1 cellular context compared by ENCODE assay signal in the genomic region with DNA sequence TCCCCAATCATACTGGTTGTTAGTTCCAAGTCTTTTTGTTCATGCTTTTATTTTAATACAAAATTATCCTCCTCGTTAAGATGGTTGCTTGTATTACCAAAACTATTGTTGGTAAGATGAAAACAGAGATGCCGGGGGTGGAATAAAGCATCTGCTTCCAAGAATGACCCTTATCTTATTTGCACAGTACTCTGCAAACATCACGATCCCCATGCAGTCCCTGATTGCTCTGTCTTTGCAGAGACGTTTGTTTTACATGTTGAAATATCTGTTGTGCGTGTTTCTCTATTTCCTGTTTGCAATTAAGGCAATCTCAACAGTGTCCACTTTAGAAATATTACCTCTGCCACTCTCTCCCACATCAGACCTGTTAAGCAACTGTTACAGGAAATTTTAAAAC.
TF ChIP-seq lines count a peak whose summit lies in the region.

No MANE protein-coding gene starts in this region.

TF ChIP-seq in K562, 482 proteins besides CTCF, POLR2A, EP300 and RAD21 (continued from another document and continues in another):
- TF ChIP-seq TEAD4 (IDR thresholded peaks at IDR 0.05; ENCODE audit: low read length) = peak; percentile 79
- no peak for TF ChIP-seq TEAD4 (CRISPR knock-in tag; IDR thresholded peaks at IDR 0.05; ENCODE audit: borderline replicate concordance)
- TF ChIP-seq MAFF (IDR thresholded peaks at IDR 0.05; ENCODE audit: low read length) = no peak
- TF ChIP-seq, protein P1, sequence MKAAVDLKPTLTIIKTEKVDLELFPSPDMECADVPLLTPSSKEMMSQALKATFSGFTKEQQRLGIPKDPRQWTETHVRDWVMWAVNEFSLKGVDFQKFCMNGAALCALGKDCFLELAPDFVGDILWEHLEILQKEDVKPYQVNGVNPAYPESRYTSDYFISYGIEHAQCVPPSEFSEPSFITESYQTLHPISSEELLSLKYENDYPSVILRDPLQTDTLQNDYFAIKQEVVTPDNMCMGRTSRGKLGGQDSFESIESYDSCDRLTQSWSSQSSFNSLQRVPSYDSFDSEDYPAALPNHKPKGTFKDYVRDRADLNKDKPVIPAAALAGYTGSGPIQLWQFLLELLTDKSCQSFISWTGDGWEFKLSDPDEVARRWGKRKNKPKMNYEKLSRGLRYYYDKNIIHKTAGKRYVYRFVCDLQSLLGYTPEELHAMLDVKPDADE (conservative IDR thresholded peaks at IDR 0.05; ENCODE audit: control insufficient read depth, low read depth, low read length) = no peak
- no peak for TF ChIP-seq ZNF347 (CRISPR knock-in tag; IDR thresholded peaks at IDR 0.05; ENCODE audit: low read depth)
- TF ChIP-seq NFRKB (IDR thresholded peaks at IDR 0.05; ENCODE audit: low read depth) = no peak
- no peak for TF ChIP-seq MYBL2 (IDR thresholded peaks at IDR 0.05; ENCODE audit: low read depth)
- TF ChIP-seq MYBL2 (CRISPR knock-in tag; IDR thresholded peaks at IDR 0.05; ENCODE audit: borderline replicate concordance) = no peak
- TF ChIP-seq, protein P2, sequence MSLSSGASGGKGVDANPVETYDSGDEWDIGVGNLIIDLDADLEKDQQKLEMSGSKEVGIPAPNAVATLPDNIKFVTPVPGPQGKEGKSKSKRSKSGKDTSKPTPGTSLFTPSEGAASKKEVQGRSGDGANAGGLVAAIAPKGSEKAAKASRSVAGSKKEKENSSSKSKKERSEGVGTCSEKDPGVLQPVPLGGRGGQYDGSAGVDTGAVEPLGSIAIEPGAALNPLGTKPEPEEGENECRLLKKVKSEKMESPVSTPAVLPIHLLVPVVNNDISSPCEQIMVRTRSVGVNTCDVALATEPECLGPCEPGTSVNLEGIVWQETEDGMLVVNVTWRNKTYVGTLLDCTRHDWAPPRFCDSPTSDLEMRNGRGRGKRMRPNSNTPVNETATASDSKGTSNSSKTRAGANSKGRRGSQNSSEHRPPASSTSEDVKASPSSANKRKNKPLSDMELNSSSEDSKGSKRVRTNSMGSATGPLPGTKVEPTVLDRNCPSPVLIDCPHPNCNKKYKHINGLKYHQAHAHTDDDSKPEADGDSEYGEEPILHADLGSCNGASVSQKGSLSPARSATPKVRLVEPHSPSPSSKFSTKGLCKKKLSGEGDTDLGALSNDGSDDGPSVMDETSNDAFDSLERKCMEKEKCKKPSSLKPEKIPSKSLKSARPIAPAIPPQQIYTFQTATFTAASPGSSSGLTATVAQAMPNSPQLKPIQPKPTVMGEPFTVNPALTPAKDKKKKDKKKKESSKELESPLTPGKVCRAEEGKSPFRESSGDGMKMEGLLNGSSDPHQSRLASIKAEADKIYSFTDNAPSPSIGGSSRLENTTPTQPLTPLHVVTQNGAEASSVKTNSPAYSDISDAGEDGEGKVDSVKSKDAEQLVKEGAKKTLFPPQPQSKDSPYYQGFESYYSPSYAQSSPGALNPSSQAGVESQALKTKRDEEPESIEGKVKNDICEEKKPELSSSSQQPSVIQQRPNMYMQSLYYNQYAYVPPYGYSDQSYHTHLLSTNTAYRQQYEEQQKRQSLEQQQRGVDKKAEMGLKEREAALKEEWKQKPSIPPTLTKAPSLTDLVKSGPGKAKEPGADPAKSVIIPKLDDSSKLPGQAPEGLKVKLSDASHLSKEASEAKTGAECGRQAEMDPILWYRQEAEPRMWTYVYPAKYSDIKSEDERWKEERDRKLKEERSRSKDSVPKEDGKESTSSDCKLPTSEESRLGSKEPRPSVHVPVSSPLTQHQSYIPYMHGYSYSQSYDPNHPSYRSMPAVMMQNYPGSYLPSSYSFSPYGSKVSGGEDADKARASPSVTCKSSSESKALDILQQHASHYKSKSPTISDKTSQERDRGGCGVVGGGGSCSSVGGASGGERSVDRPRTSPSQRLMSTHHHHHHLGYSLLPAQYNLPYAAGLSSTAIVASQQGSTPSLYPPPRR (CRISPR knock-in tag; IDR thresholded peaks at IDR 0.05; ENCODE audit: borderline replicate concordance) = no peak
- TF ChIP-seq CXXC5 (CRISPR knock-in tag; IDR thresholded peaks at IDR 0.05) = peak; percentile 47
- TF ChIP-seq, protein P3, sequence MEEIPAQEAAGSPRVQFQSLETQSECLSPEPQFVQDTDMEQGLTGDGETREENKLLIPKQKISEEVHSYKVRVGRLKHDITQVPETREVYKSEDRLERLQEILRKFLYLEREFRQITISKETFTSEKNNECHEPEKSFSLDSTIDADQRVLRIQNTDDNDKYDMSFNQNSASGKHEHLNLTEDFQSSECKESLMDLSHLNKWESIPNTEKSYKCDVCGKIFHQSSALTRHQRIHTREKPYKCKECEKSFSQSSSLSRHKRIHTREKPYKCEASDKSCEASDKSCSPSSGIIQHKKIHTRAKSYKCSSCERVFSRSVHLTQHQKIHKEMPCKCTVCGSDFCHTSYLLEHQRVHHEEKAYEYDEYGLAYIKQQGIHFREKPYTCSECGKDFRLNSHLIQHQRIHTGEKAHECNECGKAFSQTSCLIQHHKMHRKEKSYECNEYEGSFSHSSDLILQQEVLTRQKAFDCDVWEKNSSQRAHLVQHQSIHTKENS (CRISPR knock-in tag; IDR thresholded peaks at IDR 0.05) = no peak
- TF ChIP-seq ZNF699 (CRISPR knock-in tag; IDR thresholded peaks at IDR 0.05; ENCODE audit: insufficient replicate concordance) = no peak
- TF ChIP-seq ZNF766 (CRISPR knock-in tag; conservative IDR thresholded peaks at IDR 0.05) = no peak
- TF ChIP-seq, protein P4, sequence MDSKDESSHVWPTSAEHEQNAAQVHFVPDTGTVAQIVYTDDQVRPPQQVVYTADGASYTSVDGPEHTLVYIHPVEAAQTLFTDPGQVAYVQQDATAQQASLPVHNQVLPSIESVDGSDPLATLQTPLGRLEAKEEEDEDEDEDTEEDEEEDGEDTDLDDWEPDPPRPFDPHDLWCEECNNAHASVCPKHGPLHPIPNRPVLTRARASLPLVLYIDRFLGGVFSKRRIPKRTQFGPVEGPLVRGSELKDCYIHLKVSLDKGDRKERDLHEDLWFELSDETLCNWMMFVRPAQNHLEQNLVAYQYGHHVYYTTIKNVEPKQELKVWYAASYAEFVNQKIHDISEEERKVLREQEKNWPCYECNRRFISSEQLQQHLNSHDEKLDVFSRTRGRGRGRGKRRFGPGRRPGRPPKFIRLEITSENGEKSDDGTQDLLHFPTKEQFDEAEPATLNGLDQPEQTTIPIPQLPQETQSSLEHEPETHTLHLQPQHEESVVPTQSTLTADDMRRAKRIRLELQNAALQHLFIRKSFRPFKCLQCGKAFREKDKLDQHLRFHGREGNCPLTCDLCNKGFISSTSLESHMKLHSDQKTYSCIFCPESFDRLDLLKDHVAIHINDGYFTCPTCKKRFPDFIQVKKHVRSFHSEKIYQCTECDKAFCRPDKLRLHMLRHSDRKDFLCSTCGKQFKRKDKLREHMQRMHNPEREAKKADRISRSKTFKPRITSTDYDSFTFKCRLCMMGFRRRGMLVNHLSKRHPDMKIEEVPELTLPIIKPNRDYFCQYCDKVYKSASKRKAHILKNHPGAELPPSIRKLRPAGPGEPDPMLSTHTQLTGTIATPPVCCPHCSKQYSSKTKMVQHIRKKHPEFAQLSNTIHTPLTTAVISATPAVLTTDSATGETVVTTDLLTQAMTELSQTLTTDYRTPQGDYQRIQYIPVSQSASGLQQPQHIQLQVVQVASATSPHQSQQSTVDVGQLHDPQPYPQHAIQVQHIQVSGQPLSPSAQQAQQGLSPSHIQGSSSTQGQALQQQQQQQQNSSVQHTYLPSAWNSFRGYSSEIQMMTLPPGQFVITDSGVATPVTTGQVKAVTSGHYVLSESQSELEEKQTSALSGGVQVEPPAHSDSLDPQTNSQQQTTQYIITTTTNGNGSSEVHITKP (IDR thresholded peaks at IDR 0.05; ENCODE audit: partially characterized antibody) = no peak
- TF ChIP-seq CBX8 (IDR thresholded peaks at IDR 0.05; ENCODE audit: borderline replicate concordance, extremely low read depth, low read depth, low read length, poor library complexity, severe bottlenecking) = no peak
- TF ChIP-seq, protein P5, sequence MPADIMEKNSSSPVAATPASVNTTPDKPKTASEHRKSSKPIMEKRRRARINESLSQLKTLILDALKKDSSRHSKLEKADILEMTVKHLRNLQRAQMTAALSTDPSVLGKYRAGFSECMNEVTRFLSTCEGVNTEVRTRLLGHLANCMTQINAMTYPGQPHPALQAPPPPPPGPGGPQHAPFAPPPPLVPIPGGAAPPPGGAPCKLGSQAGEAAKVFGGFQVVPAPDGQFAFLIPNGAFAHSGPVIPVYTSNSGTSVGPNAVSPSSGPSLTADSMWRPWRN (IDR thresholded peaks at IDR 0.05; ENCODE audit: low read depth) = 0 out of 2 replicates have a peak, but pooled peaks have one; percentile 19
- TF ChIP-seq POLR2AphosphoS5 (IDR thresholded peaks at IDR 0.05; ENCODE audit: control insufficient read depth, insufficient read depth, low read depth, low read length) = peak; percentile 44; the same call in 1 of the 2 replicates
- TF ChIP-seq KLF13 (tag; IDR thresholded peaks at IDR 0.05; ENCODE audit: borderline replicate concordance, low read depth) = no peak
- TF ChIP-seq, protein P6, sequence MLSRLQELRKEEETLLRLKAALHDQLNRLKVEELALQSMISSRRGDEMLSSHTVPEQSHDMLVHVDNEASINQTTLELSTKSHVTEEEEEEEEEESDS (CRISPR knock-in tag; IDR thresholded peaks at IDR 0.05) = no peak
- TF ChIP-seq, protein P7, sequence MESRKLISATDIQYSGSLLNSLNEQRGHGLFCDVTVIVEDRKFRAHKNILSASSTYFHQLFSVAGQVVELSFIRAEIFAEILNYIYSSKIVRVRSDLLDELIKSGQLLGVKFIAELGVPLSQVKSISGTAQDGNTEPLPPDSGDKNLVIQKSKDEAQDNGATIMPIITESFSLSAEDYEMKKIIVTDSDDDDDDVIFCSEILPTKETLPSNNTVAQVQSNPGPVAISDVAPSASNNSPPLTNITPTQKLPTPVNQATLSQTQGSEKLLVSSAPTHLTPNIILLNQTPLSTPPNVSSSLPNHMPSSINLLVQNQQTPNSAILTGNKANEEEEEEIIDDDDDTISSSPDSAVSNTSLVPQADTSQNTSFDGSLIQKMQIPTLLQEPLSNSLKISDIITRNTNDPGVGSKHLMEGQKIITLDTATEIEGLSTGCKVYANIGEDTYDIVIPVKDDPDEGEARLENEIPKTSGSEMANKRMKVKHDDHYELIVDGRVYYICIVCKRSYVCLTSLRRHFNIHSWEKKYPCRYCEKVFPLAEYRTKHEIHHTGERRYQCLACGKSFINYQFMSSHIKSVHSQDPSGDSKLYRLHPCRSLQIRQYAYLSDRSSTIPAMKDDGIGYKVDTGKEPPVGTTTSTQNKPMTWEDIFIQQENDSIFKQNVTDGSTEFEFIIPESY (CRISPR knock-in tag; IDR thresholded peaks at IDR 0.05) = no peak
- TF ChIP-seq, protein P8, sequence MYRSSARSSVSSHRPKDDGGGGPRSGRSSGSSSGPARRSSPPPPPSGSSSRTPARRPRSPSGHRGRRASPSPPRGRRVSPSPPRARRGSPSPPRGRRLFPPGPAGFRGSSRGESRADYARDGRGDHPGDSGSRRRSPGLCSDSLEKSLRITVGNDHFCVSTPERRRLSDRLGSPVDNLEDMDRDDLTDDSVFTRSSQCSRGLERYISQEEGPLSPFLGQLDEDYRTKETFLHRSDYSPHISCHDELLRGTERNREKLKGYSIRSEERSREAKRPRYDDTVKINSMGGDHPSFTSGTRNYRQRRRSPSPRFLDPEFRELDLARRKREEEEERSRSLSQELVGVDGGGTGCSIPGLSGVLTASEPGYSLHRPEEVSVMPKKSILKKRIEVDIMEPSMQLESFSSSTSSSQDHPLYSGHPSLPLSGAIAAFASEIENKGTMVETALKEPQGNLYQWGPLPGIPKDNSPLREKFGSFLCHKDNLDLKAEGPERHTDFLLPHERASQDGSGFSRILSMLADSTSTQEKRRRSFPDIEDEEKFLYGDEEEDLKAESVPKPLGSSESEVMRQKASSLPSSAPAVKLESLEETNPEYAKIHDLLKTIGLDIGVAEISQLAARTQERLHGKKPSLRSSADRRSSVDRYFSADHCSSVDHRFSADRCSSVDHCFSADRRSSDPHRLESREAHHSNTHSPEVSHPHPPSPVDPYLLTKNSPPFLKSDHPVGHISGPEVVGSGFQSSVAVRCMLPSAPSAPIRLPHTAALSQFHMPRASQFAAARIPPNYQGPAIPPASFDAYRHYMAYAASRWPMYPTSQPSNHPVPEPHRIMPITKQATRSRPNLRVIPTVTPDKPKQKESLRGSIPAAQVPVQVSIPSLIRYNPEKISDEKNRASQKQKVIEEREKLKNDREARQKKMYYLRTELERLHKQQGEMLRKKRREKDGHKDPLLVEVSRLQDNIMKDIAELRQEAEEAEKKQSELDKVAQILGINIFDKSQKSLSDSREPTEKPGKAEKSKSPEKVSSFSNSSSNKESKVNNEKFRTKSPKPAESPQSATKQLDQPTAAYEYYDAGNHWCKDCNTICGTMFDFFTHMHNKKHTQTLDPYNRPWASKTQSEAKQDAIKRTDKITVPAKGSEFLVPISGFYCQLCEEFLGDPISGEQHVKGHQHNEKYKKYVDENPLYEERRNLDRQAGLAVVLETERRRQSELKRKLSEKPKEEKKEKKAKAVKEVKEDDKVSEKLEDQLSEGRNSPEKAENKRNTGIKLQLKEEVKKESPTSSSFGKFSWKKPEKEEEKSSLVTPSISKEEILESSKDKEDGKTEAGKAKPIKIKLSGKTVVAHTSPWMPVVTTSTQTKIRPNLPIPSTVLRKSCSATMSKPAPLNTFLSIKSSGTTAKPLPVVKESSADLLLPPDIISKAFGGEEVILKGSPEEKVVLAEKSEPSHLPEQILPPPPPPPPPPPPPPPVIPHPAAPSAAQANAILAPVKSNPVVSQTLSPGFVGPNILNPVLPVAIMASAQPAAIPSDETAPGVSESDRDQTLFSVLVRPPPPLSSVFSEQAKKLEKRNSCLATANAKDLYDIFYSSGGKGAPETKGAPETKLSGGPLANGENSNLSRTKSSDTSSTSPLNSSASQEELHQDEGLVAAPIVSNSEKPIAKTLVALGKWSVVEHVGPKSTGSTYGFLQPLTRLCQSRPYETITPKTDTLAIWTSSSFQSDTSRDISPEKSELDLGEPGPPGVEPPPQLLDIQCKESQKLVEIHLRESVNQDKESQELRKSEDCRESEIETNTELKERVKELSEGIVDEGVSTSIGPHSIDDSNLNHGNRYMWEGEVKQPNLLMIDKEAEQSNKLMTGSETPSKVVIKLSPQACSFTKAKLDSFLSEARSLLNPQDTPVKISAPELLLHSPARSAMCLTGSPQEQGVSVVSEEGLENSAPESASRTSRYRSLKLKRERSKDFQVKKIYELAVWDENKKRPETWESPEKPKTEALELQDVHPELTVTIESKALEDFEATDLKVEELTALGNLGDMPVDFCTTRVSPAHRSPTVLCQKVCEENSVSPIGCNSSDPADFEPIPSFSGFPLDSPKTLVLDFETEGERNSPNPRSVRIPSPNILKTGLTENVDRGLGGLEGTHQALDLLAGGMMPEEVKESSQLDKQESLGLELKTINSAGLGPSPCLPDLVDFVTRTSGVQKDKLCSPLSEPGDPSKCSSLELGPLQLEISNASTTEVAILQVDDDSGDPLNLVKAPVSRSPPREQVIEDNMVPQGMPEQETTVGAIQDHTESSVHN (IDR thresholded peaks at IDR 0.05; ENCODE audit: borderline replicate concordance in 1 of 2, low read depth in 1 of 2) = no peak
- TF ChIP-seq FOXM1 (IDR thresholded peaks at IDR 0.05; ENCODE audit: low read depth) = peak; percentile 69; the same call in 1 of the 2 replicates
- no peak for TF ChIP-seq FOXM1 (CRISPR knock-in tag; IDR thresholded peaks at IDR 0.05; ENCODE audit: low read depth)
- no peak for TF ChIP-seq HLTF (IDR thresholded peaks at IDR 0.05)
